In genomic region chr2:18559941-18560796, GRCh38 we compare ENCODE assay signal across 1 cellular context.
TF ChIP-seq lines count a peak whose summit lies in the region.

A gene with protein sequence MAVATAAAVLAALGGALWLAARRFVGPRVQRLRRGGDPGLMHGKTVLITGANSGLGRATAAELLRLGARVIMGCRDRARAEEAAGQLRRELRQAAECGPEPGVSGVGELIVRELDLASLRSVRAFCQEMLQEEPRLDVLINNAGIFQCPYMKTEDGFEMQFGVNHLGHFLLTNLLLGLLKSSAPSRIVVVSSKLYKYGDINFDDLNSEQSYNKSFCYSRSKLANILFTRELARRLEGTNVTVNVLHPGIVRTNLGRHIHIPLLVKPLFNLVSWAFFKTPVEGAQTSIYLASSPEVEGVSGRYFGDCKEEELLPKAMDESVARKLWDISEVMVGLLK (minus strand): TSS chr2:18560653. CDS start chr2:18560572, 81 bp downstream.

TF ChIP-seq in HCT116, 20 proteins besides CTCF, POLR2A, EP300 and RAD21 (continued from another document):
- TF ChIP-seq, protein P1, sequence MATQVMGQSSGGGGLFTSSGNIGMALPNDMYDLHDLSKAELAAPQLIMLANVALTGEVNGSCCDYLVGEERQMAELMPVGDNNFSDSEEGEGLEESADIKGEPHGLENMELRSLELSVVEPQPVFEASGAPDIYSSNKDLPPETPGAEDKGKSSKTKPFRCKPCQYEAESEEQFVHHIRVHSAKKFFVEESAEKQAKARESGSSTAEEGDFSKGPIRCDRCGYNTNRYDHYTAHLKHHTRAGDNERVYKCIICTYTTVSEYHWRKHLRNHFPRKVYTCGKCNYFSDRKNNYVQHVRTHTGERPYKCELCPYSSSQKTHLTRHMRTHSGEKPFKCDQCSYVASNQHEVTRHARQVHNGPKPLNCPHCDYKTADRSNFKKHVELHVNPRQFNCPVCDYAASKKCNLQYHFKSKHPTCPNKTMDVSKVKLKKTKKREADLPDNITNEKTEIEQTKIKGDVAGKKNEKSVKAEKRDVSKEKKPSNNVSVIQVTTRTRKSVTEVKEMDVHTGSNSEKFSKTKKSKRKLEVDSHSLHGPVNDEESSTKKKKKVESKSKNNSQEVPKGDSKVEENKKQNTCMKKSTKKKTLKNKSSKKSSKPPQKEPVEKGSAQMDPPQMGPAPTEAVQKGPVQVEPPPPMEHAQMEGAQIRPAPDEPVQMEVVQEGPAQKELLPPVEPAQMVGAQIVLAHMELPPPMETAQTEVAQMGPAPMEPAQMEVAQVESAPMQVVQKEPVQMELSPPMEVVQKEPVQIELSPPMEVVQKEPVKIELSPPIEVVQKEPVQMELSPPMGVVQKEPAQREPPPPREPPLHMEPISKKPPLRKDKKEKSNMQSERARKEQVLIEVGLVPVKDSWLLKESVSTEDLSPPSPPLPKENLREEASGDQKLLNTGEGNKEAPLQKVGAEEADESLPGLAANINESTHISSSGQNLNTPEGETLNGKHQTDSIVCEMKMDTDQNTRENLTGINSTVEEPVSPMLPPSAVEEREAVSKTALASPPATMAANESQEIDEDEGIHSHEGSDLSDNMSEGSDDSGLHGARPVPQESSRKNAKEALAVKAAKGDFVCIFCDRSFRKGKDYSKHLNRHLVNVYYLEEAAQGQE (IDR thresholded peaks at IDR 0.05; ENCODE audit: low read depth): no peak
